27 cellular contexts compared by ENCODE assay signal in genomic region chrX:6614516-6614915, GRCh38.
"Had no signal": no experiment of that assay in that cellular context is flagged by ENCODE, and none has a peak within 500 bp of the region (broad histone marks: within the 10 kb centered on the region; RNA-seq: fewer than 3 reads in every experiment).

No MANE protein-coding gene starts in this region.

- ATAC-seq: naive thymus-derived CD8-positive, alpha-beta T cell; natural killer cell treated with Interleukin-12 subunit alpha and Interleukin-12 subunit beta and Interleukin-15 and Interleukin-18, amount 100 ng/mL, for 72 hours; pancreas; right cardiac atrium; right lobe of liver; stimulated activated effector memory CD8-positive, alpha-beta T cell treated with anti-CD3 and anti-CD28 coated beads, Interleukin-12 subunit alpha, Interleukin-12 subunit beta, amount 100 ng/mL, for 72 hours; stimulated activated naive B cell treated with anti-CD40 and anti-IgM and Interleukin-4, amounts not matched to agents 10 μg/mL and 1 μg/mL and 100 μg/mL, for 72 hours; upper lobe of right lung had no signal

- DNase-seq: naive B cell; naive thymus-derived CD8-positive, alpha-beta T cell; nephron progenitor cell; occipital lobe; right cardiac atrium; right lobe of liver; sigmoid colon; small intestine; stimulated activated CD4-positive, alpha-beta T cell treated with anti-CD3 and anti-CD28 coated beads, Interleukin-15, amount 100 ng/mL, for 24 hours; stimulated activated CD4-positive, alpha-beta T cell treated with anti-CD3 and anti-CD28 coated beads, Interleukin-2, amount 100 ng/mL, for 24 hours; stimulated activated CD4-positive, alpha-beta T cell treated with anti-CD3 and anti-CD28 coated beads, Interleukin-2, amount 100 ng/mL, for 48 hours; stimulated activated CD4-positive, alpha-beta T cell treated with anti-CD3 and anti-CD28 coated beads, Interleukin-4, amount 100 ng/mL, for 24 hours; stimulated activated naive B cell treated with anti-CD40 and anti-IgM and Interleukin-4, amounts not matched to agents 10 μg/mL and 1 μg/mL and 100 μg/mL, for 72 hours; stimulated activated naive CD4-positive, alpha-beta T cell treated with Interleukin-2 at 50 U/mL for 16 hours; stomach; thyroid gland; upper lobe of right lung; uterus had no signal

- H3K4me3 Mint-ChIP-seq: naive B cell; naive thymus-derived CD8-positive, alpha-beta T cell; natural killer cell treated with Interleukin-12 subunit alpha and Interleukin-12 subunit beta and Interleukin-15 and Interleukin-18, amount 100 ng/mL, for 72 hours; nephron progenitor cell; neural crest cell; stimulated activated effector memory CD8-positive, alpha-beta T cell treated with anti-CD3 and anti-CD28 coated beads, Interleukin-12 subunit alpha, Interleukin-12 subunit beta, amount 100 ng/mL, for 72 hours; stimulated activated naive B cell treated with anti-CD40 and anti-IgM and Interleukin-4, amounts not matched to agents 10 μg/mL and 1 μg/mL and 100 μg/mL, for 72 hours; stimulated activated naive CD8-positive, alpha-beta T cell treated with anti-CD3 and anti-CD28 coated beads, Interleukin-15, Interleukin-2, amounts not matched to agents 100 ng/mL and 50 ng/mL, for 24 hours; type B pancreatic cell had no signal

- H3K4me1 Mint-ChIP-seq: naive B cell; naive thymus-derived CD8-positive, alpha-beta T cell; nephron progenitor cell; neural crest cell; stimulated activated effector memory CD8-positive, alpha-beta T cell treated with anti-CD3 and anti-CD28 coated beads, Interleukin-12 subunit alpha, Interleukin-12 subunit beta, amount 100 ng/mL, for 72 hours; stimulated activated naive B cell treated with anti-CD40 and anti-IgM and Interleukin-4, amounts not matched to agents 10 μg/mL and 1 μg/mL and 100 μg/mL, for 72 hours had no signal

- H3K36me3 ChIP-seq: pancreas, prostate gland, right lobe of liver, sigmoid colon, stomach, thoracic aorta, thyroid gland, tibial nerve, upper lobe of right lung, uterus had no signal

- H3K36me3 Mint-ChIP-seq: natural killer cell treated with Interleukin-12 subunit alpha and Interleukin-12 subunit beta and Interleukin-15 and Interleukin-18, amount 100 ng/mL, for 72 hours; stimulated activated effector memory CD8-positive, alpha-beta T cell treated with anti-CD3 and anti-CD28 coated beads, Interleukin-12 subunit alpha, Interleukin-12 subunit beta, amount 100 ng/mL, for 72 hours had no signal

- H3K9me3 Mint-ChIP-seq: stimulated activated naive CD8-positive, alpha-beta T cell treated with anti-CD3 and anti-CD28 coated beads, Interleukin-15, Interleukin-2, amounts not matched to agents 100 ng/mL and 50 ng/mL, for 24 hours had no signal

- H3K27me3 Mint-ChIP-seq: naive B cell; naive thymus-derived CD8-positive, alpha-beta T cell; natural killer cell treated with Interleukin-12 subunit alpha and Interleukin-12 subunit beta and Interleukin-15 and Interleukin-18, amount 100 ng/mL, for 72 hours; stimulated activated naive CD8-positive, alpha-beta T cell treated with anti-CD3 and anti-CD28 coated beads, Interleukin-15, Interleukin-2, amounts not matched to agents 100 ng/mL and 50 ng/mL, for 24 hours; type B pancreatic cell had no signal

- H3K9me3 ChIP-seq: pancreas, prostate gland, right lobe of liver, sigmoid colon, stomach, thoracic aorta, thyroid gland, tibial nerve, upper lobe of right lung, uterus had no signal

- H3K27ac ChIP-seq: pancreas, prostate gland, right lobe of liver, sigmoid colon, stomach, thoracic aorta, thyroid gland, tibial nerve, upper lobe of right lung, uterus had no signal

- H3K4me1 ChIP-seq: pancreas, prostate gland, right lobe of liver, sigmoid colon, stomach, thyroid gland, tibial nerve, upper lobe of right lung, uterus had no signal

- H3K4me3 ChIP-seq: pancreas, prostate gland, right lobe of liver, sigmoid colon, stomach, thoracic aorta, thyroid gland, tibial nerve, upper lobe of right lung, uterus had no signal

- FAIRE-seq: pancreas, small intestine had no signal

- H3K27ac Mint-ChIP-seq: naive B cell; naive thymus-derived CD8-positive, alpha-beta T cell; natural killer cell treated with Interleukin-12 subunit alpha and Interleukin-12 subunit beta and Interleukin-15 and Interleukin-18, amount 100 ng/mL, for 72 hours; nephron progenitor cell; stimulated activated effector memory CD8-positive, alpha-beta T cell treated with anti-CD3 and anti-CD28 coated beads, Interleukin-12 subunit alpha, Interleukin-12 subunit beta, amount 100 ng/mL, for 72 hours; stimulated activated naive B cell treated with anti-CD40 and anti-IgM and Interleukin-4, amounts not matched to agents 10 μg/mL and 1 μg/mL and 100 μg/mL, for 72 hours; stimulated activated naive CD8-positive, alpha-beta T cell treated with anti-CD3 and anti-CD28 coated beads, Interleukin-15, Interleukin-2, amounts not matched to agents 100 ng/mL and 50 ng/mL, for 24 hours; type B pancreatic cell had no signal

- H3K27me3 ChIP-seq: pancreas, right lobe of liver, sigmoid colon, stomach, thyroid gland, tibial nerve, upper lobe of right lung, uterus had no signal
